Comparison of ENCODE assay signal across 10 cellular contexts in genomic region chr20:460707-461106, GRCh38. TPM values are rescaled to one million over a fixed set of nuclear protein-coding genes. Genes with fewer than 3 reads are reported as not detected.
DNase-seq lines count a peak whose midpoint lies in the region; ATAC-seq and TF ChIP-seq lines count a peak whose summit lies in the region.
"Had no signal": no experiment of that assay in that cellular context is flagged by ENCODE, and none has a peak within 500 bp of the region (broad histone marks: within the 10 kb centered on the region; RNA-seq: fewer than 3 reads in every experiment).

No MANE protein-coding gene starts in this region.

- DNase-seq in activated CD4-positive, alpha-beta T cell treated with anti-CD3 and anti-CD28 coated beads for 36 hours: no peak
- no peak for DNase-seq in activated CD4-positive, alpha-beta T cell treated with anti-CD3 and anti-CD28 coated beads for 1 hour
- DNase-seq in SK-MEL-5 (ENCODE audit: low read depth, low spot score) (peak; percentile 85), fibroblast of lung (ENCODE audit: low read depth in 2 of 2) (peak; percentile 12 to 32), smooth muscle cell (lab: John Stamatoyannopoulos, UW; ENCODE audit: unreplicated experiment) (no peak), kidney glomerular epithelial cell (lab: John Stamatoyannopoulos, UW) (no peak), DMS79 (lab: John Stamatoyannopoulos, UW) (no peak)
- DNase-seq: pancreas had no signal

- H3K9me3 ChIP-seq in fibroblast of lung (ENCODE audit: control insufficient read depth, insufficient read depth, low read depth, low read length) (no peaks in the 10 kb centered on the region), smooth muscle cell (replicated peaks; ENCODE audit: low read depth) (no peaks in the 10 kb centered on the region)
- H3K9me3 ChIP-seq: pancreas had no signal

- H3K4me3 Mint-ChIP-seq in activated CD4-positive, alpha-beta T cell treated with anti-CD3 and anti-CD28 coated beads for 36 hours: peak overlapping the region; percentile 95

- H4K20me1 ChIP-seq in fibroblast of lung (ENCODE audit: control insufficient read depth, extremely low read depth, insufficient read depth, low read length) (peaks cover 2% of the 10 kb centered on the region), smooth muscle cell (ENCODE audit: low read depth) (peaks cover 59% of the 10 kb centered on the region)

- POLR2A ChIA-PET in activated CD4-positive, alpha-beta T cell treated with anti-CD3 and anti-CD28 coated beads for 36 hours (lab: Charles Lee): no interaction called here

- intact Hi-C loops in activated CD4-positive, alpha-beta T cell treated with anti-CD3 and anti-CD28 coated beads for 36 hours (cut with DNase I, micrococcal nuclease): no loop called here

- no peak overlapping the region for H3K27ac ChIP-seq in fibroblast of lung (ENCODE audit: insufficient read depth, low read length)
- peak overlapping the region; percentile 90 for H3K27ac ChIP-seq in smooth muscle cell (ENCODE audit: low read depth)

- H3K9me3 Mint-ChIP-seq in activated CD4-positive, alpha-beta T cell treated with anti-CD3 and anti-CD28 coated beads for 36 hours (ENCODE audit: low read depth): no peaks in the 10 kb centered on the region
- H3K9me3 Mint-ChIP-seq: IgD-negative memory B cell had no signal

- no peaks in the 10 kb centered on the region for H3K27me3 Mint-ChIP-seq in activated CD4-positive, alpha-beta T cell treated with anti-CD3 and anti-CD28 coated beads for 36 hours
- H3K27me3 Mint-ChIP-seq: IgD-negative memory B cell had no signal

- in situ Hi-C loops in SK-MEL-5 (cut with HindIII; ENCODE audit: low pct_unique_long_range_greater_than_20kb, low sequenced_read_pairs): no loop called here

- H3F3A ChIP-seq in smooth muscle cell (ENCODE audit: low read depth): peaks cover 5% of the 10 kb centered on the region

- H3K79me2 ChIP-seq in fibroblast of lung (ENCODE audit: control insufficient read depth, insufficient read depth, low read length) (peaks cover 56% of the 10 kb centered on the region), smooth muscle cell (ENCODE audit: low read depth) (peaks cover 65% of the 10 kb centered on the region)

- CTCF ChIA-PET in activated CD4-positive, alpha-beta T cell treated with anti-CD3 and anti-CD28 coated beads for 36 hours (lab: Charles Lee): interaction anchor here (0.6 to 1.5 kb wide), 3 partner anchors 16 to 108 kb away, joined by 3 to 6 read pairs (median 3); no protein-coding TSS in a partner anchor

- H3K9ac ChIP-seq in fibroblast of lung (ENCODE audit: insufficient read depth, low read length) (no peak overlapping the region), smooth muscle cell (ENCODE audit: low read depth) (peak overlapping the region; percentile 96)

- H3K27ac Mint-ChIP-seq in activated CD4-positive, alpha-beta T cell treated with anti-CD3 and anti-CD28 coated beads for 36 hours: peak overlapping the region; percentile 33

- H3K36me3 Mint-ChIP-seq in activated CD4-positive, alpha-beta T cell treated with anti-CD3 and anti-CD28 coated beads for 36 hours (ENCODE audit: low read depth): peaks cover 18% of the 10 kb centered on the region

- H3K4me2 ChIP-seq in fibroblast of lung (ENCODE audit: extremely low read depth, insufficient read depth, low read length): peak overlapping the region; percentile 85
- H3K4me2 ChIP-seq in smooth muscle cell: peak overlapping the region; percentile 93

- 77% methylated on average over 2 of the region's 2 CpGs for WGBS in smooth muscle cell (ENCODE audit: low lambda C conversion rate)

- peaks cover 49% of the 10 kb centered on the region for H3K4me1 Mint-ChIP-seq in activated CD4-positive, alpha-beta T cell treated with anti-CD3 and anti-CD28 coated beads for 36 hours

- ATAC-seq in activated CD4-positive, alpha-beta T cell treated with anti-CD3 and anti-CD28 coated beads for 36 hours: no peak
- ATAC-seq in GM21390 (IDR thresholded peaks at IDR 0.05; ENCODE audit: unreplicated experiment): no peak

- H3K36me3 ChIP-seq in fibroblast of lung (ENCODE audit: control insufficient read depth, insufficient read depth, low read length) (no peaks in the 10 kb centered on the region), smooth muscle cell (ENCODE audit: low read depth) (no peaks in the 10 kb centered on the region)
- H3K36me3 ChIP-seq: pancreas had no signal

- no peak overlapping the region for H2AFZ ChIP-seq in fibroblast of lung (ENCODE audit: low read length)
- H2AFZ ChIP-seq in smooth muscle cell (ENCODE audit: low read depth): no peak overlapping the region

- no peak for TF ChIP-seq CTCF in fibroblast of lung (conservative IDR thresholded peaks at IDR 0.05 in 1 of 2, IDR thresholded peaks at IDR 0.05 in 1 of 2; ENCODE audit: low read depth in 1 of 2, low read length in 2 of 2)
- no peak for TF ChIP-seq CTCF in smooth muscle cell (IDR thresholded peaks at IDR 0.05; ENCODE audit: borderline replicate concordance, insufficient read depth, poor library complexity, severe bottlenecking)

- peak overlapping the region; percentile 60 to 93 (median 86) for H3K4me3 ChIP-seq in fibroblast of lung (replicated peaks in 1 of 4; ENCODE audit: control extremely low read depth in 1 of 4, insufficient read depth in 1 of 4, low read depth in 3 of 4, low read length in 4 of 4)
- peak overlapping the region; percentile 75 for H3K4me3 ChIP-seq in smooth muscle cell

- H3K27me3 ChIP-seq in fibroblast of lung (ENCODE audit: control insufficient read depth, insufficient read depth, low read length) (no peaks in the 10 kb centered on the region), smooth muscle cell (ENCODE audit: low read depth) (no peaks in the 10 kb centered on the region)
- H3K27me3 ChIP-seq: pancreas had no signal

- peaks cover 8% of the 10 kb centered on the region for H3K4me1 ChIP-seq in fibroblast of lung (ENCODE audit: control insufficient read depth, extremely low read depth, insufficient read depth, low read length)
- H3K4me1 ChIP-seq in smooth muscle cell (ENCODE audit: low read depth): peaks cover 19% of the 10 kb centered on the region

RNA-seq across cellular contexts. Expression of gene TBC1D20, which starts 1.6 kb away (rescaled TPM):
- total RNA-seq in activated CD4-positive, alpha-beta T cell treated with anti-CD3 and anti-CD28 coated beads for 36 hours: 10 to 100 TPM; 20.9 to 25.2 TPM
- 62.5 and 63.0 TPM in 2 replicates for total RNA-seq in SK-MEL-5 (2014; rRNA removed; shearing (Covaris generic))
- polyA plus RNA-seq in SK-MEL-5 (2015; cell fraction: cytosol; rRNA removed): 82.6 and 95.7 TPM in 2 replicates
- polyA plus RNA-seq in SK-MEL-5 (2015; cell fraction: nucleus; rRNA removed): 94.4 and 114 TPM in 2 replicates
- total RNA-seq in fibroblast of lung (28.8 and 33.9 TPM in 2 replicates), smooth muscle cell (37.9 and 41.9 TPM in 2 replicates)
- polyA plus RNA-seq in fibroblast of lung (36.8 and 38.3 TPM in 2 replicates), smooth muscle cell (41.6 and 45.7 TPM in 2 replicates)
- polyA plus RNA-seq in fibroblast of lung (2012): 26.4 and 32.0 TPM in 2 replicates
- polyA minus RNA-seq in fibroblast of lung (ENCODE audit: low replicate concordance): 85.2 and 108 TPM in 2 replicates

RNA-seq across cellular contexts. Expression of gene RBCK1, which starts 52.6 kb away (rescaled TPM):
- total RNA-seq in activated CD4-positive, alpha-beta T cell treated with anti-CD3 and anti-CD28 coated beads for 36 hours: 100 to 1,000 TPM; 130 to 149 TPM
- total RNA-seq in SK-MEL-5 (2014; rRNA removed; shearing (Covaris generic)): 51.1 and 58.0 TPM in 2 replicates
- polyA plus RNA-seq in SK-MEL-5 (2015; cell fraction: cytosol; rRNA removed): 119 and 134 TPM in 2 replicates
- polyA plus RNA-seq in SK-MEL-5 (2015; cell fraction: nucleus; rRNA removed): 131 and 134 TPM in 2 replicates
- total RNA-seq in fibroblast of lung (81.7 and 89.0 TPM in 2 replicates), smooth muscle cell (43.0 and 49.2 TPM in 2 replicates)
- polyA plus RNA-seq in fibroblast of lung (35.2 and 36.3 TPM in 2 replicates), smooth muscle cell (53.9 and 62.4 TPM in 2 replicates)
- polyA plus RNA-seq in fibroblast of lung (2012): 75.4 and 89.7 TPM in 2 replicates
- polyA minus RNA-seq in fibroblast of lung (ENCODE audit: low replicate concordance): 155 and 234 TPM in 2 replicates

Comparison
In these comparisons a context has a peak if more than half of its experiments do, and no peak if none do; other contexts are left out.
1. DNase-seq: peak in SK-MEL-5 (single experiment) and fibroblast of lung (2 of 2); none in activated CD4-positive, alpha-beta T cell treated with anti-CD3 and anti-CD28 coated beads for 36 hours (single experiment), activated CD4-positive, alpha-beta T cell treated with anti-CD3 and anti-CD28 coated beads for 1 hour (single experiment), smooth muscle cell (single experiment), kidney glomerular epithelial cell (single experiment) and DMS79 (single experiment).